ENCODE assay signal across 18 cellular contexts in the genomic region with DNA sequence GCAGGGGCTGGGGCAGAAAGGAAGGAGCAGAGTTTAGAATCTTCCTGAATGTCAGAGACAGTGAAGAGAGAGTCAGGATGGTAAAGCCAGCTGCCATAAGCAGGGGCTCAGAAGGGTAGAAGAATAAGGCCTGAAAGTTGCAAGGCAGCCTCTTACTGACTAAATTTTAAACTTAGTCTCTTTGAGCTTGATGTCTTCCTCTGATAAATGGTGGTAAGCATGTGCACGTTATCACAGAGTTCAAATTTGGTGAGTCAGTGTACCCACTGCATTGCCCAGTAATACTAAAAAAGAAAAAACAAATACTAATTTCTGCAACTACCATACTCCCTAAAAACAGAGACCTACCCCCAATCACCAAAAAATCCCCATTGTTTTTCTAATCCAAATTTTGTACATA.
"Had no signal": no experiment of that assay in that cellular context is flagged by ENCODE, and none has a peak within 500 bp of the region (broad histone marks: within the 10 kb centered on the region; RNA-seq: fewer than 3 reads in every experiment).

No MANE protein-coding gene starts in this region.

- H3K4me3 Mint-ChIP-seq: natural killer cell treated with Interleukin-12 subunit alpha and Interleukin-12 subunit beta and Interleukin-15 and Interleukin-18, amount 100 ng/mL, for 72 hours had no signal

- H3K27me3 Mint-ChIP-seq: natural killer cell treated with Interleukin-12 subunit alpha and Interleukin-12 subunit beta and Interleukin-15 and Interleukin-18, amount 100 ng/mL, for 72 hours had no signal

- H3K36me3 ChIP-seq: prostate gland had no signal

- H3K9me3 Mint-ChIP-seq: natural killer cell treated with Interleukin-12 subunit alpha and Interleukin-12 subunit beta and Interleukin-15 and Interleukin-18, amount 100 ng/mL, for 72 hours had no signal

- H3K4me1 ChIP-seq: prostate gland, spleen, testis had no signal

- ATAC-seq: heart left ventricle; left lung; mucosa of descending colon; natural killer cell treated with Interleukin-12 subunit alpha and Interleukin-12 subunit beta and Interleukin-15 and Interleukin-18, amount 100 ng/mL, for 72 hours; sciatic nerve; upper lobe of right lung had no signal

- H3K9me3 ChIP-seq: adrenal gland, heart left ventricle, left lung, mucosa of descending colon, prostate gland, spleen, testis, upper lobe of right lung had no signal

- DNase-seq: activated CD4-positive, alpha-beta T cell treated with anti-CD3 and anti-CD28 coated beads for 4 hours; adrenal gland; caudate nucleus; effector CD4-positive, alpha-beta T cell; heart left ventricle; left lung; mucosa of descending colon; occipital lobe; SHP77; spleen; stimulated activated CD4-positive, alpha-beta T cell treated with anti-CD3 and anti-CD28 coated beads, Interleukin-1b, Interleukin-23, amount 100 ng/mL, for 48 hours; stimulated activated naive CD4-positive, alpha-beta T cell treated with Interleukin-2 at 50 U/mL for 16 hours; testis; upper lobe of right lung had no signal

- H3K27ac ChIP-seq: coronary artery, heart left ventricle, left lung, prostate gland, spleen, testis, upper lobe of right lung had no signal

- H3K4me3 ChIP-seq: adrenal gland, coronary artery, heart left ventricle, left lung, mucosa of descending colon, prostate gland, spleen, testis, upper lobe of right lung had no signal

- H3K27me3 ChIP-seq: adrenal gland, heart left ventricle, left lung, spleen, testis, upper lobe of right lung had no signal

- H3K36me3 Mint-ChIP-seq: natural killer cell treated with Interleukin-12 subunit alpha and Interleukin-12 subunit beta and Interleukin-15 and Interleukin-18, amount 100 ng/mL, for 72 hours had no signal
